Comparison of ENCODE assay signal across 17 cellular contexts in genomic region chr1:7610106-7610731, GRCh38.
"Had no signal": no experiment of that assay in that cellular context is flagged by ENCODE, and none has a peak within 500 bp of the region (broad histone marks: within the 10 kb centered on the region; RNA-seq: fewer than 3 reads in every experiment).

No MANE protein-coding gene starts in this region.

- H3K36me3 ChIP-seq: lower lobe of right lung, ovary, thyroid gland had no signal

- H3K27me3 ChIP-seq: hepatocyte, ovary, thyroid gland had no signal

- FAIRE-seq: islet of Langerhans had no signal

- H3K4me1 ChIP-seq: lower lobe of right lung, thyroid gland had no signal

- H3K4me3 ChIP-seq: hepatocyte, lower lobe of right lung, ovary, thyroid gland had no signal

- H3K4me1 Mint-ChIP-seq: activated CD4-positive, alpha-beta T cell treated with anti-CD3 and anti-CD28 coated beads for 36 hours; activated naive CD4-positive, alpha-beta T cell treated with anti-CD3 and anti-CD28 coated beads, Interleukin-2, amount 50 U/mL, for 24 hours; mesothelial cell of epicardium; T-cell had no signal

- ATAC-seq: activated CD4-positive, alpha-beta T cell treated with anti-CD3 and anti-CD28 coated beads for 36 hours; effector memory CD8-positive, alpha-beta T cell; left colon; lower lobe of right lung; T-cell had no signal

- H3K9me3 Mint-ChIP-seq: activated naive CD4-positive, alpha-beta T cell treated with anti-CD3 and anti-CD28 coated beads, Interleukin-2, amount 50 U/mL, for 24 hours; effector memory CD8-positive, alpha-beta T cell; T-cell had no signal

- H3K27ac ChIP-seq: hepatocyte, lower lobe of right lung, ovary, thyroid gland had no signal

- H3K9me3 ChIP-seq: lower lobe of right lung, ovary, thyroid gland had no signal

- H3K27ac Mint-ChIP-seq: activated CD4-positive, alpha-beta T cell treated with anti-CD3 and anti-CD28 coated beads for 36 hours; activated naive CD4-positive, alpha-beta T cell treated with anti-CD3 and anti-CD28 coated beads, Interleukin-2, amount 50 U/mL, for 24 hours; effector memory CD8-positive, alpha-beta T cell; mesothelial cell of epicardium; T-cell; WTC11 had no signal

- H3K36me3 Mint-ChIP-seq: activated naive CD4-positive, alpha-beta T cell treated with anti-CD3 and anti-CD28 coated beads, Interleukin-2, amount 50 U/mL, for 24 hours; mesothelial cell of epicardium; T-cell had no signal

- DNase-seq: activated CD4-positive, alpha-beta T cell treated with anti-CD3 and anti-CD28 coated beads for 36 hours; activated CD4-positive, alpha-beta T cell treated with anti-CD3 and anti-CD28 coated beads, Interleukin-2, amount 50 U/mL, for 48 hours; activated gamma-delta T cell; dermis blood vessel endothelial cell; effector memory CD8-positive, alpha-beta T cell; left colon; stimulated activated CD8-positive, alpha-beta memory T cell treated with anti-CD3 and anti-CD28 coated beads, Interleukin-4, amount 100 ng/mL, for 48 hours; stimulated activated naive CD4-positive, alpha-beta T cell treated with Interleukin-2 at 50 U/mL for 16 hours; T-cell; thyroid gland had no signal

- H3K4me3 Mint-ChIP-seq: activated CD4-positive, alpha-beta T cell treated with anti-CD3 and anti-CD28 coated beads for 36 hours; activated naive CD4-positive, alpha-beta T cell treated with anti-CD3 and anti-CD28 coated beads, Interleukin-2, amount 50 U/mL, for 24 hours; effector memory CD8-positive, alpha-beta T cell; mesothelial cell of epicardium; T-cell; WTC11 had no signal
